16 cellular contexts compared by ENCODE assay signal in genomic region chr13:74755065-74755464, GRCh38.
DNase-seq lines count a peak whose midpoint lies in the region; ATAC-seq and TF ChIP-seq lines count a peak whose summit lies in the region.
"Had no signal": no experiment of that assay in that cellular context is flagged by ENCODE, and none has a peak within 500 bp of the region (broad histone marks: within the 10 kb centered on the region; RNA-seq: fewer than 3 reads in every experiment).

No MANE protein-coding gene starts in this region.

- no peak overlapping the region for H3K27ac Mint-ChIP-seq in activated naive CD4-positive, alpha-beta T cell treated with anti-CD3 and anti-CD28 coated beads for 36 hours
- H3K27ac Mint-ChIP-seq in activated naive CD4-positive, alpha-beta T cell treated with anti-CD3 and anti-CD28 coated beads, Interleukin-2, amount 10 ng/mL, durations not matched to agents 7 days and 5 days = no peak overlapping the region
- H3K27ac Mint-ChIP-seq in neural progenitor cell = peak overlapping the region; percentile 46
- H3K27ac Mint-ChIP-seq: CD4-positive, alpha-beta memory T cell; HFFc6 had no signal

- H3K27me3 ChIP-seq in neural progenitor cell = no peaks in the 10 kb centered on the region

- H3K9ac ChIP-seq in neural progenitor cell = no peak overlapping the region

- H3F3A ChIP-seq in neural progenitor cell (ENCODE audit: low read depth) = peaks cover 13% of the 10 kb centered on the region

- intact Hi-C loops in activated naive CD4-positive, alpha-beta T cell treated with anti-CD3 and anti-CD28 coated beads for 36 hours (cut with micrococcal nuclease) = no loop called here

- no peaks in the 10 kb centered on the region for H3K36me3 ChIP-seq in neural progenitor cell
- H3K36me3 ChIP-seq: HAP-1 had no signal

- H3K4me3 Mint-ChIP-seq in activated naive CD4-positive, alpha-beta T cell treated with anti-CD3 and anti-CD28 coated beads for 36 hours = no peak overlapping the region
- no peak overlapping the region for H3K4me3 Mint-ChIP-seq in activated naive CD4-positive, alpha-beta T cell treated with anti-CD3 and anti-CD28 coated beads, Interleukin-2, amount 10 ng/mL, durations not matched to agents 7 days and 5 days
- H3K4me3 Mint-ChIP-seq in neural progenitor cell = no peak overlapping the region
- H3K4me3 Mint-ChIP-seq: HFFc6 had no signal

- H3K4me3 ChIP-seq in neural progenitor cell = no peak overlapping the region
- H3K4me3 ChIP-seq: HAP-1 had no signal

- peaks cover 11% of the 10 kb centered on the region for H3K4me1 ChIP-seq in neural progenitor cell
- H3K4me1 ChIP-seq: HAP-1 had no signal

- no peaks in the 10 kb centered on the region for H3K9me3 ChIP-seq in neural progenitor cell (ENCODE audit: low read depth)
- H3K9me3 ChIP-seq: HAP-1 had no signal

- H3K27me3 Mint-ChIP-seq in activated naive CD4-positive, alpha-beta T cell treated with anti-CD3 and anti-CD28 coated beads for 36 hours (ENCODE audit: low read depth) = no peaks in the 10 kb centered on the region
- H3K27me3 Mint-ChIP-seq in activated naive CD4-positive, alpha-beta T cell treated with anti-CD3 and anti-CD28 coated beads, Interleukin-2, amount 10 ng/mL, durations not matched to agents 7 days and 5 days = no peaks in the 10 kb centered on the region
- peaks cover 2% of the 10 kb centered on the region for H3K27me3 Mint-ChIP-seq in neural progenitor cell (ENCODE audit: insufficient read depth, low read depth)

- no peak overlapping the region for H3K4me2 ChIP-seq in neural progenitor cell

- CTCF ChIA-PET in activated naive CD4-positive, alpha-beta T cell treated with anti-CD3 and anti-CD28 coated beads for 36 hours (lab: Charles Lee) = no interaction called here
- CTCF ChIA-PET in activated naive CD4-positive, alpha-beta T cell treated with anti-CD3 and anti-CD28 coated beads, Interleukin-2, amount 10 ng/mL, durations not matched to agents 7 days and 5 days (lab: Charles Lee) = no interaction called here

- H4K20me1 ChIP-seq in neural progenitor cell (ENCODE audit: low read depth) = no peaks in the 10 kb centered on the region

- no peak overlapping the region for H3K27ac ChIP-seq in neural progenitor cell

- TF ChIP-seq CTCF in neural progenitor cell (IDR thresholded peaks at IDR 0.05) = no peak

- no peak overlapping the region for H2AFZ ChIP-seq in neural progenitor cell (replicated peaks)

- peak; percentile 5 for DNase-seq in activated naive CD4-positive, alpha-beta T cell treated with anti-CD3 and anti-CD28 coated beads for 36 hours
- DNase-seq in activated naive CD4-positive, alpha-beta T cell treated with anti-CD3 and anti-CD28 coated beads, Interleukin-2, amount 10 ng/mL, durations not matched to agents 7 days and 5 days = no peak
- no peak for DNase-seq in neural progenitor cell (ENCODE audit: low spot score)
- no peak for DNase-seq in stimulated activated CD4-positive, alpha-beta T cell treated with anti-CD3 and anti-CD28 coated beads, Interleukin-4, amount 100 ng/mL, for 1 hour
- DNase-seq: C1 segment of cervical spinal cord; Calu3; CD4-positive, alpha-beta memory T cell; COR-L47; DMS53; DMS79 treated with DMSO at 0.1 percent for 48 hours; GF-D8; GOT3; HFFc6 had no signal

- no peaks in the 10 kb centered on the region for H3K79me2 ChIP-seq in neural progenitor cell (ENCODE audit: low read depth)

- H3K4me1 Mint-ChIP-seq in activated naive CD4-positive, alpha-beta T cell treated with anti-CD3 and anti-CD28 coated beads for 36 hours (ENCODE audit: low read depth) = no peaks in the 10 kb centered on the region
- no peaks in the 10 kb centered on the region for H3K4me1 Mint-ChIP-seq in activated naive CD4-positive, alpha-beta T cell treated with anti-CD3 and anti-CD28 coated beads, Interleukin-2, amount 10 ng/mL, durations not matched to agents 7 days and 5 days
- peaks cover 13% of the 10 kb centered on the region for H3K4me1 Mint-ChIP-seq in neural progenitor cell
- H3K4me1 Mint-ChIP-seq: CD4-positive, alpha-beta memory T cell had no signal

- ATAC-seq in HG03280 (IDR thresholded peaks at IDR 0.05; ENCODE audit: unreplicated experiment) = peak; percentile 30
- no peak for ATAC-seq in GM18907 (IDR thresholded peaks at IDR 0.05; ENCODE audit: unreplicated experiment)

- H3K36me3 Mint-ChIP-seq in activated naive CD4-positive, alpha-beta T cell treated with anti-CD3 and anti-CD28 coated beads for 36 hours (ENCODE audit: low read depth) = no peaks in the 10 kb centered on the region
- no peaks in the 10 kb centered on the region for H3K36me3 Mint-ChIP-seq in activated naive CD4-positive, alpha-beta T cell treated with anti-CD3 and anti-CD28 coated beads, Interleukin-2, amount 10 ng/mL, durations not matched to agents 7 days and 5 days
- H3K36me3 Mint-ChIP-seq in neural progenitor cell = peaks cover 4% of the 10 kb centered on the region
- H3K36me3 Mint-ChIP-seq: CD4-positive, alpha-beta memory T cell had no signal

- no peaks in the 10 kb centered on the region for H3K9me3 Mint-ChIP-seq in activated naive CD4-positive, alpha-beta T cell treated with anti-CD3 and anti-CD28 coated beads for 36 hours
- no peaks in the 10 kb centered on the region for H3K9me3 Mint-ChIP-seq in activated naive CD4-positive, alpha-beta T cell treated with anti-CD3 and anti-CD28 coated beads, Interleukin-2, amount 10 ng/mL, durations not matched to agents 7 days and 5 days
- peaks cover 11% of the 10 kb centered on the region for H3K9me3 Mint-ChIP-seq in neural progenitor cell
- H3K9me3 Mint-ChIP-seq: HFFc6 had no signal
